ENCODE assay signal across 8 cellular contexts in the genomic region with DNA sequence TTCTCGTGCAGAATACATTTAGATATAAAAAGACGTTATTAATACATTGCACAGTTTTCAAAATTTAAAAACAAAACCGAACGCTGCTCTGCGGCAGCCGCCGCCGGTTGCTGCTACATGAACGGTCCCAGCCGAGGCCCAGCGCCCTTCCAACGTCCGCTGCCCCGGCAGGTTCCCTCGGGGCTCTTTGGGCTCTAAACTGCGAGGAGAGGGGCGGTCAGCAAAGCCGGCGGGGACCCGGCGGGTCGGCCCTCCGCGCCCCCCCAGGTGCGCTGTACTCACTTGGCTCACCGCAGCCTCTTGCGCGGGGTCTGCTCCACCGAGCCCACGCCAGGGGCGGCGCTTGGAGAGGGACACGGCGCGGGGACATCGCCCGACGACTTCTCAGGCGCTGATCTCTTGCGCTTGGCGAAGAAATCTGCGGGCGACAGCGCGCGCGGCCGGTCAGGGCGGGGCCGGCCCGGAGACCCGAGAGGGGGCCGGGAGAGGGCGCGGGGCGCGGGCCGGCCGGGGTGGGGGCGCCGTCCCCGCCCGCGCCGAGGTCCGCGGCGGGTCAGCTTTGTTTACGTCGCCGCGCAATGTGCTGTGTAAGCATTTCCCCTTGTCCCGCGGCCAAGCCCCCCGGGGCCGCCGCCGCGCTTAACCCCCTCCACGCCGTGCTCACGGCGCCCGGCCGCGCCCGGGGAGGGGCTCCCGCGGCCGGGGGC. TPM values are rescaled to one million over a fixed set of nuclear protein-coding genes. Genes with fewer than 3 reads are reported as not detected.
DNase-seq lines count a peak whose midpoint lies in the region; TF ChIP-seq lines count a peak whose summit lies in the region.

No MANE protein-coding gene starts in this region.

- H3K4me3 Mint-ChIP-seq in activated CD4-positive, alpha-beta T cell treated with anti-CD3 and anti-CD28 coated beads, Interleukin-2, amount 10 ng/mL, durations not matched to agents 7 days and 5 days = no peak overlapping the region

- H4K20me1 ChIP-seq in smooth muscle cell (ENCODE audit: low read depth) = peaks cover 35% of the 10 kb centered on the region

- DNase-seq in HL-60 (ENCODE audit: low read depth in 1 of 2, low spot score in 1 of 2) = no peak
- DNase-seq in astrocyte of the cerebellum (ENCODE audit: low read depth) = no peak
- no peak for DNase-seq in smooth muscle cell (lab: John Stamatoyannopoulos, UW; ENCODE audit: unreplicated experiment)
- DNase-seq in T-helper 9 cell = no peak
- DNase-seq in dermis blood vessel endothelial cell = no peak
- no peak for DNase-seq in dedifferentiated amniotic fluid mesenchymal stem cell (ENCODE audit: extremely low spot score)
- no peak for DNase-seq in activated CD4-positive, alpha-beta T cell treated with anti-CD3 and anti-CD28 coated beads, Interleukin-2, amount 10 ng/mL, durations not matched to agents 7 days and 5 days

- no peak for TF ChIP-seq CTCF in HL-60 (IDR thresholded peaks at IDR 0.05; ENCODE audit: insufficient read depth, low read length)
- no peak for TF ChIP-seq CTCF in astrocyte of the cerebellum (IDR thresholded peaks at IDR 0.05; ENCODE audit: low read depth, low read length, missing control alignments)
- no peak for TF ChIP-seq CTCF in smooth muscle cell (IDR thresholded peaks at IDR 0.05; ENCODE audit: borderline replicate concordance, insufficient read depth, poor library complexity, severe bottlenecking)

- no peaks in the 10 kb centered on the region for H3K36me3 Mint-ChIP-seq in activated CD4-positive, alpha-beta T cell treated with anti-CD3 and anti-CD28 coated beads, Interleukin-2, amount 10 ng/mL, durations not matched to agents 7 days and 5 days (ENCODE audit: low read depth)

- CTCF ChIA-PET in activated CD4-positive, alpha-beta T cell treated with anti-CD3 and anti-CD28 coated beads, Interleukin-2, amount 10 ng/mL, durations not matched to agents 7 days and 5 days (lab: Charles Lee) = interaction anchor here (1.0 to 11.3 kb wide), 5 partner anchors 9 to 358 kb away, joined by 3 to 230 read pairs (median 4); a partner anchor contains a TSS

- in situ Hi-C loops in astrocyte of the cerebellum (cut with HindIII; ENCODE audit: low sequenced_read_pairs) = no loop called here

- H3K27me3 ChIP-seq in HL-60 (ENCODE audit: insufficient read depth, poor library complexity, severe bottlenecking) (peaks cover 29% of the 10 kb centered on the region), iPS-20b (ENCODE audit: insufficient read depth, low read length) (peaks cover 90% of the 10 kb centered on the region), smooth muscle cell (ENCODE audit: low read depth) (no peaks in the 10 kb centered on the region)

- H3K4me2 ChIP-seq in smooth muscle cell = peak overlapping the region; percentile 97

- H3K9ac ChIP-seq in iPS-20b (ENCODE audit: low read depth, low read length) (peak overlapping the region; percentile 21; the same call in 1 of the 2 replicates), smooth muscle cell (ENCODE audit: low read depth) (peak overlapping the region; percentile 77)

- H3K9me3 ChIP-seq in iPS-20b (ENCODE audit: insufficient read depth, low read depth, low read length) (no peaks in the 10 kb centered on the region), smooth muscle cell (replicated peaks; ENCODE audit: low read depth) (no peaks in the 10 kb centered on the region)

- peaks cover 29% of the 10 kb centered on the region for H3K27me3 Mint-ChIP-seq in activated CD4-positive, alpha-beta T cell treated with anti-CD3 and anti-CD28 coated beads, Interleukin-2, amount 10 ng/mL, durations not matched to agents 7 days and 5 days

- H3K36me3 ChIP-seq in iPS-20b (ENCODE audit: insufficient read depth, low read depth, low read length) (no peaks in the 10 kb centered on the region), smooth muscle cell (ENCODE audit: low read depth) (no peaks in the 10 kb centered on the region)

- H2AFZ ChIP-seq in smooth muscle cell (ENCODE audit: low read depth) = peak overlapping the region; percentile 62

- no peak overlapping the region for H3K27ac Mint-ChIP-seq in activated CD4-positive, alpha-beta T cell treated with anti-CD3 and anti-CD28 coated beads, Interleukin-2, amount 10 ng/mL, durations not matched to agents 7 days and 5 days

- H3K79me2 ChIP-seq in smooth muscle cell (ENCODE audit: low read depth) = peaks cover 25% of the 10 kb centered on the region

- H3K9me3 Mint-ChIP-seq in activated CD4-positive, alpha-beta T cell treated with anti-CD3 and anti-CD28 coated beads, Interleukin-2, amount 10 ng/mL, durations not matched to agents 7 days and 5 days = no peaks in the 10 kb centered on the region

- peaks cover 14% of the 10 kb centered on the region for H3K4me1 Mint-ChIP-seq in activated CD4-positive, alpha-beta T cell treated with anti-CD3 and anti-CD28 coated beads, Interleukin-2, amount 10 ng/mL, durations not matched to agents 7 days and 5 days

- POLR2A ChIA-PET in activated CD4-positive, alpha-beta T cell treated with anti-CD3 and anti-CD28 coated beads, Interleukin-2, amount 10 ng/mL, durations not matched to agents 7 days and 5 days (lab: Charles Lee) = no interaction called here

- no peak overlapping the region for H3K27ac ChIP-seq in HL-60 (replicated peaks)
- H3K27ac ChIP-seq in iPS-20b (ENCODE audit: low read length) = no peak overlapping the region
- H3K27ac ChIP-seq in smooth muscle cell (ENCODE audit: low read depth) = peak overlapping the region; percentile 12

- 3% methylated on average over 59 of the region's 90 CpGs for WGBS in smooth muscle cell (ENCODE audit: low lambda C conversion rate)

- H3K4me3 ChIP-seq in HL-60 (replicated peaks; ENCODE audit: insufficient read depth, low read length) (0 out of 2 replicates have a peak overlapping the region, but pooled peaks have one; percentile 3), astrocyte of the cerebellum (ENCODE audit: low read depth, low read length) (peak overlapping the region; percentile 64), iPS-20b (ENCODE audit: low read length) (peak overlapping the region; percentile 44; the same call in 1 of the 2 replicates), smooth muscle cell (peak overlapping the region; percentile 95)

- H3F3A ChIP-seq in smooth muscle cell (ENCODE audit: low read depth) = peaks cover 20% of the 10 kb centered on the region

- H3K4me1 ChIP-seq in iPS-20b (ENCODE audit: insufficient read depth, low read length) = peaks cover 3% of the 10 kb centered on the region; the same call in 1 of the 2 replicates
- H3K4me1 ChIP-seq in smooth muscle cell (ENCODE audit: low read depth) = peaks cover 20% of the 10 kb centered on the region

RNA-seq across cellular contexts. Expression of gene CDKN1C, which starts 1.7 kb away (rescaled TPM):
- 171 and 194 TPM in 2 replicates for total RNA-seq in smooth muscle cell
- polyA plus RNA-seq in smooth muscle cell = 303 and 392 TPM in 2 replicates
- total RNA-seq in dermis blood vessel endothelial cell = 37.2 and 53.8 TPM in 2 replicates
- under 1 TPM; 0.29 to 0.40 TPM for total RNA-seq in activated CD4-positive, alpha-beta T cell treated with anti-CD3 and anti-CD28 coated beads, Interleukin-2, amount 10 ng/mL, durations not matched to agents 7 days and 5 days

RNA-seq across cellular contexts. Expression of gene PHLDA2, which starts 45.4 kb away (rescaled TPM):
- total RNA-seq in smooth muscle cell = 11.0 and 21.8 TPM in 2 replicates
- 89.3 and 90.7 TPM in 2 replicates for polyA plus RNA-seq in smooth muscle cell
- total RNA-seq in dermis blood vessel endothelial cell = 0.51 and 1.5 TPM in 2 replicates
- total RNA-seq in activated CD4-positive, alpha-beta T cell treated with anti-CD3 and anti-CD28 coated beads, Interleukin-2, amount 10 ng/mL, durations not matched to agents 7 days and 5 days = under 1 TPM; 0.35 to 0.45 TPM

Comparison
In these comparisons a context has a peak if more than half of its experiments do, and no peak if none do; other contexts are left out.
1. H3K4me3 ChIP-seq: peak in every context shown above with its lines; median percentile 95 in smooth muscle cell; 64 in astrocyte of the cerebellum; 44 in iPS-20b; 3 in HL-60.
2. RNA of gene CDKN1C, which starts 1.7 kb away (total RNA-seq): 171 to 194 TPM in smooth muscle cell and 37.2 to 53.8 TPM in dermis blood vessel endothelial cell; 0.29 to 0.40 TPM in activated CD4-positive, alpha-beta T cell treated with anti-CD3 and anti-CD28 coated beads, Interleukin-2, amount 10 ng/mL, durations not matched to agents 7 days and 5 days; every median in the first group is over 10 times any median in the second.